Comparison of ENCODE assay signal across 16 cellular contexts in genomic region chr4:76726141-76726540, GRCh38.
"Had no signal": no experiment of that assay in that cellular context is flagged by ENCODE, and none has a peak within 500 bp of the region (broad histone marks: within the 10 kb centered on the region; RNA-seq: fewer than 3 reads in every experiment).

No MANE protein-coding gene starts in this region.

- H3K36me3 Mint-ChIP-seq: memory B cell had no signal

- H3K4me1 Mint-ChIP-seq: activated B cell treated with CpG ODN at 0.5 μM for 24 hours, memory B cell had no signal

- H3K27ac Mint-ChIP-seq: activated B cell treated with CpG ODN at 0.5 μM for 24 hours; activated CD4-positive, alpha-beta T cell treated with anti-CD3 and anti-CD28 coated beads, Interleukin-2, amount 10 ng/mL, durations not matched to agents 24 days and 14 days; activated naive CD8-positive, alpha-beta T cell treated with anti-CD3 and anti-CD28 coated beads, Interleukin-2, amount 50 U/mL, for 24 hours; memory B cell; stimulated activated naive CD8-positive, alpha-beta T cell treated with anti-CD3 and anti-CD28 coated beads, Interleukin-15, Interleukin-2, amounts not matched to agents 100 ng/mL and 50 ng/mL, for 24 hours had no signal

- DNase-seq: activated B cell treated with CpG ODN at 0.5 μM for 24 hours; activated CD4-positive, alpha-beta T cell treated with anti-CD3 and anti-CD28 coated beads, Interleukin-2, amount 10 ng/mL, durations not matched to agents 24 days and 14 days; activated naive CD4-positive, alpha-beta T cell treated with Interleukin-2 at 50 U/mL for 16 hours; activated naive CD8-positive, alpha-beta T cell treated with anti-CD3 and anti-CD28 coated beads, Interleukin-2, amount 50 U/mL, for 24 hours; esophagus squamous epithelium; foreskin melanocyte; head of caudate nucleus; stimulated activated CD4-positive, alpha-beta T cell treated with anti-CD3 and anti-CD28 coated beads, Interleukin-15, amount 100 ng/mL, for 24 hours; stimulated activated CD4-positive, alpha-beta T cell treated with anti-CD3 and anti-CD28 coated beads, Interleukin-4, amount 100 ng/mL, for 24 hours; testis had no signal

- H3K9me3 ChIP-seq: ascending aorta, esophagus squamous epithelium, testis had no signal

- H3K4me3 Mint-ChIP-seq: activated B cell treated with CpG ODN at 0.5 μM for 24 hours; activated CD4-positive, alpha-beta T cell treated with anti-CD3 and anti-CD28 coated beads, Interleukin-2, amount 10 ng/mL, durations not matched to agents 24 days and 14 days; activated naive CD8-positive, alpha-beta T cell treated with anti-CD3 and anti-CD28 coated beads, Interleukin-2, amount 50 U/mL, for 24 hours; memory B cell; stimulated activated naive CD8-positive, alpha-beta T cell treated with anti-CD3 and anti-CD28 coated beads, Interleukin-15, Interleukin-2, amounts not matched to agents 100 ng/mL and 50 ng/mL, for 24 hours had no signal

- H3K36me3 ChIP-seq: ascending aorta, cardiac muscle cell had no signal

- H3K9me3 Mint-ChIP-seq: activated CD4-positive, alpha-beta T cell treated with anti-CD3 and anti-CD28 coated beads, Interleukin-2, amount 10 ng/mL, durations not matched to agents 24 days and 14 days; activated naive CD8-positive, alpha-beta T cell treated with anti-CD3 and anti-CD28 coated beads, Interleukin-2, amount 50 U/mL, for 24 hours; memory B cell; stimulated activated naive CD8-positive, alpha-beta T cell treated with anti-CD3 and anti-CD28 coated beads, Interleukin-15, Interleukin-2, amounts not matched to agents 100 ng/mL and 50 ng/mL, for 24 hours had no signal

- H3K9ac ChIP-seq: parathyroid adenoma had no signal

- H2AFZ ChIP-seq: parathyroid adenoma had no signal

- H3K27ac ChIP-seq: ascending aorta, cardiac muscle cell, esophagus squamous epithelium, parathyroid adenoma, testis had no signal

- H3K27me3 ChIP-seq: ascending aorta, cardiac muscle cell, esophagus squamous epithelium, testis had no signal

- ATAC-seq: activated naive CD8-positive, alpha-beta T cell treated with anti-CD3 and anti-CD28 coated beads, Interleukin-2, amount 50 U/mL, for 24 hours; left lobe of liver had no signal

- H3K4me3 ChIP-seq: ascending aorta, cardiac muscle cell, esophagus squamous epithelium, testis had no signal
